In the genomic region with DNA sequence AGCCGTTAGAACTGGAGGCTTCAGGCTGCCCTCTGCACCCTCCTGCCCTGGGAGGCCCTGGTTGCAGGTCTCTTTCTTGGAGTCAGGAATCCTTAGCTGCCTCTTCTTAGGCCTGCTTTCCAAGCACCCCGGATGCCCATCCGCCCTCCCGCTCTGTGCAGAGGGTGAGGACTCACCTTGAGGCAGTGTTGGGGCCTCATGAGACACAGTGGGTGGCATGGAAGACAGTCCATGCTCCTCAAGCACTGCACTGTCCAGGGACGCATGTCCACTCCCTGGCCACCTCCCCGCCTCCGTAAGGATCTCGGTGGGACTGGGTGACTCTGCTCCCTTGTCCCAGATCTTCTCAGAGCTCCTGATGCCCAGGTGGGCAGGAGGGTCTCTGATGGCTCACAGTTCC, we compare ENCODE assay signal across 20 cellular contexts.
"Had no signal": no experiment of that assay in that cellular context is flagged by ENCODE, and none has a peak within 500 bp of the region (broad histone marks: within the 10 kb centered on the region; RNA-seq: fewer than 3 reads in every experiment).

No MANE protein-coding gene starts in this region.

- H3K27ac ChIP-seq: PC-9, SK-N-MC, VCaP had no signal

- H3K4me2 ChIP-seq: PC-9 had no signal

- H2AFZ ChIP-seq: PC-9 had no signal

- DNase-seq: activated CD4-positive, alpha-beta T cell treated with anti-CD3 and anti-CD28 coated beads for 36 hours; activated CD4-positive, CD25-positive, alpha-beta regulatory T cell; activated CD8-positive, alpha-beta memory T cell treated with anti-CD3 and anti-CD28 coated beads, Interleukin-2, amount 50 U/mL, for 48 hours; activated CD8-positive, alpha-beta T cell treated with anti-CD3 and anti-CD28 coated beads, Interleukin-2, amount 10 ng/mL, durations not matched to agents 7 days and 5 days; activated naive CD4-positive, alpha-beta T cell treated with Interleukin-2 at 50 U/mL for 16 hours; activated naive CD8-positive, alpha-beta T cell treated with anti-CD3 and anti-CD28 coated beads for 36 hours; activated T-cell treated with anti-CD3 and anti-CD28 coated beads, Interleukin-2, amount 50 U/mL, for 1 hour; KG1; NCI-H1048; NCI-H146; NCI-H187 treated with DMSO at 0.1 percent for 48 hours; NCI-H2081 treated with DMSO at 0.1 percent for 48 hours; NCI-H446; NCI-H524; PC-9; SIG-M5; T-cell; T-helper 2 cell had no signal

- H3K4me3 ChIP-seq: PC-9, SK-N-MC had no signal

- ATAC-seq: activated CD4-positive, alpha-beta T cell treated with anti-CD3 and anti-CD28 coated beads for 36 hours; activated CD8-positive, alpha-beta T cell treated with anti-CD3 and anti-CD28 coated beads, Interleukin-2, amount 10 ng/mL, durations not matched to agents 7 days and 5 days; T-cell had no signal
